ENCODE assay signal across 1 cellular context in genomic region chr19:10251792-10252694, GRCh38.
TF ChIP-seq lines count a peak whose summit lies in the region.

Gene MRPL4 (plus strand): TSS chr19:10252214. CDS start chr19:10252254, 40 bp downstream.

TF ChIP-seq in HepG2, 621 proteins besides CTCF, POLR2A, EP300 and RAD21 (continued from another document and continues in another):
- TF ChIP-seq NFAT5 (CRISPR knock-in tag; IDR thresholded peaks at IDR 0.05) (0 out of 2 replicates have a peak, but pooled peaks have one; percentile 66), HDAC1 (CRISPR knock-in tag; IDR thresholded peaks at IDR 0.05) (peak; percentile 99), STAT5B (CRISPR knock-in tag; IDR thresholded peaks at IDR 0.05) (peak; percentile 77; the same call in 1 of the 2 replicates), ELK4 (CRISPR knock-in tag; IDR thresholded peaks at IDR 0.05; ENCODE audit: borderline replicate concordance) (no peak), DDIT3 (CRISPR knock-in tag; IDR thresholded peaks at IDR 0.05) (no peak), ZBTB25 (CRISPR knock-in tag; IDR thresholded peaks at IDR 0.05) (0 out of 2 replicates have a peak, but pooled peaks have one; percentile 67), ZNF607 (CRISPR knock-in tag; IDR thresholded peaks at IDR 0.05; ENCODE audit: borderline replicate concordance) (0 out of 2 replicates have a peak, but pooled peaks have one; percentile 62), ZBTB40 (IDR thresholded peaks at IDR 0.05) (no peak), ZBTB40 (CRISPR knock-in tag; IDR thresholded peaks at IDR 0.05) (peak; percentile 75; the same call in 1 of the 2 replicates), ZNF629 (CRISPR knock-in tag; conservative IDR thresholded peaks at IDR 0.05) (peak; percentile 18; the same call in 1 of the 2 replicates), ZNF362 (CRISPR knock-in tag; IDR thresholded peaks at IDR 0.05; ENCODE audit: borderline replicate concordance) (no peak), TARDBP (CRISPR knock-in tag; IDR thresholded peaks at IDR 0.05) (peak; percentile 93), ZSCAN29 (CRISPR knock-in tag; conservative IDR thresholded peaks at IDR 0.05) (no peak), RFX3 (CRISPR knock-in tag; IDR thresholded peaks at IDR 0.05) (no peak), HMG20A (CRISPR knock-in tag; IDR thresholded peaks at IDR 0.05; ENCODE audit: borderline replicate concordance) (no peak), ZBTB4 (CRISPR knock-in tag; IDR thresholded peaks at IDR 0.05; ENCODE audit: borderline replicate concordance) (peak; percentile 30; the same call in 1 of the 2 replicates), RAD51 (IDR thresholded peaks at IDR 0.05; ENCODE audit: borderline replicate concordance) (no peak), PHF5A (CRISPR knock-in tag; IDR thresholded peaks at IDR 0.05; ENCODE audit: low read depth, unreplicated experiment) (no peak), ZNF564 (CRISPR knock-in tag; IDR thresholded peaks at IDR 0.05) (peak; percentile 41; the same call in 1 of the 2 replicates), HINFP (CRISPR knock-in tag; IDR thresholded peaks at IDR 0.05; ENCODE audit: low read depth) (no peak), ZNF839 (CRISPR knock-in tag; IDR thresholded peaks at IDR 0.05; ENCODE audit: borderline replicate concordance) (peak; percentile 71; the same call in 1 of the 2 replicates), HDAC2 (CRISPR knock-in tag; IDR thresholded peaks at IDR 0.05) (peak; percentile 71), GPBP1L1 (CRISPR knock-in tag; IDR thresholded peaks at IDR 0.05) (no peak), ZNF737 (CRISPR knock-in tag; IDR thresholded peaks at IDR 0.05; ENCODE audit: borderline replicate concordance) (0 out of 2 replicates have a peak, but pooled peaks have one; percentile 29), TOE1 (CRISPR knock-in tag; IDR thresholded peaks at IDR 0.05) (no peak)
